ENCODE assay signal across 8 cellular contexts in genomic region chr21:41766883-41767605, GRCh38.
A peak's percentile ranks its signal among the peaks of the same experiment; 100 is the strongest.
DNase-seq lines count a peak whose midpoint lies in the region; ATAC-seq lines count a peak whose summit lies in the region.

TSS of gene RIPK4 (minus strand) at chr21:41767052. CDS start at chr21:41767041, 11 bp downstream.

- ATAC-seq in HG03108 (IDR thresholded peaks at IDR 0.05; ENCODE audit: unreplicated experiment) (peak; percentile 45), GM21619 (IDR thresholded peaks at IDR 0.05; ENCODE audit: unreplicated experiment) (no peak)

- peaks cover 9% of the 10 kb centered on the region; the same call in 1 of the 2 replicates for H3K4me1 ChIP-seq in iPS DF 6.9 (ENCODE audit: control insufficient read depth, insufficient read depth, low read length)

- H3K27ac ChIP-seq in iPS DF 6.9 (ENCODE audit: low read length) = no peak within 1 kb of the TSS

- peaks cover 62% of the 10 kb centered on the region for H3K27me3 ChIP-seq in iPS DF 6.9 (ENCODE audit: control insufficient read depth, insufficient read depth, low read length)

- DNase-seq in COLO668 (lab: John Stamatoyannopoulos, UW; ENCODE audit: unreplicated experiment) (peak; percentile 98), RPMI8226 (peak; percentile 94), iPS DF 6.9 (ENCODE audit: low read depth, low spot score) (peak; percentile 61), head of caudate nucleus (no peak)
- DNase-seq in activated naive CD4-positive, alpha-beta T cell treated with anti-CD3 and anti-CD28 coated beads, Interleukin-2, amount 50 U/mL, for 16 hours = peak; percentile 65
- peak; percentile 76 for DNase-seq in stimulated activated CD4-positive, alpha-beta T cell treated with anti-CD3 and anti-CD28 coated beads, Interleukin-15, amount 100 ng/mL, for 24 hours

- intact Hi-C loops in head of caudate nucleus (cut with DNase I) = no loop called here

- H3K4me3 ChIP-seq in iPS DF 6.9 (ENCODE audit: low read length) = peak within 1 kb of the TSS; percentile 52; the same call in 1 of the 2 replicates

- no CpG with 5 or more reads among the region's 53 CpGs for WGBS in iPS DF 6.9 (ENCODE audit: insufficient coverage, insufficient read length)

- H3K36me3 ChIP-seq in iPS DF 6.9 (ENCODE audit: control insufficient read depth, insufficient read depth, low read length) = no peaks in the 10 kb centered on the region

- H3K9me3 ChIP-seq in iPS DF 6.9 (ENCODE audit: control insufficient read depth, insufficient read depth, low read length) = no peaks in the 10 kb centered on the region

Comparison
In these comparisons a context has a peak if more than half of its experiments do, and no peak if none do; other contexts are left out.
1. DNase-seq: peak in COLO668 (single experiment), RPMI8226 (single experiment), activated naive CD4-positive, alpha-beta T cell treated with anti-CD3 and anti-CD28 coated beads, Interleukin-2, amount 50 U/mL, for 16 hours (single experiment), iPS DF 6.9 (single experiment) and stimulated activated CD4-positive, alpha-beta T cell treated with anti-CD3 and anti-CD28 coated beads, Interleukin-15, amount 100 ng/mL, for 24 hours (single experiment); none in head of caudate nucleus (0 of 42).